ENCODE assay signal across 10 cellular contexts in the genomic region with DNA sequence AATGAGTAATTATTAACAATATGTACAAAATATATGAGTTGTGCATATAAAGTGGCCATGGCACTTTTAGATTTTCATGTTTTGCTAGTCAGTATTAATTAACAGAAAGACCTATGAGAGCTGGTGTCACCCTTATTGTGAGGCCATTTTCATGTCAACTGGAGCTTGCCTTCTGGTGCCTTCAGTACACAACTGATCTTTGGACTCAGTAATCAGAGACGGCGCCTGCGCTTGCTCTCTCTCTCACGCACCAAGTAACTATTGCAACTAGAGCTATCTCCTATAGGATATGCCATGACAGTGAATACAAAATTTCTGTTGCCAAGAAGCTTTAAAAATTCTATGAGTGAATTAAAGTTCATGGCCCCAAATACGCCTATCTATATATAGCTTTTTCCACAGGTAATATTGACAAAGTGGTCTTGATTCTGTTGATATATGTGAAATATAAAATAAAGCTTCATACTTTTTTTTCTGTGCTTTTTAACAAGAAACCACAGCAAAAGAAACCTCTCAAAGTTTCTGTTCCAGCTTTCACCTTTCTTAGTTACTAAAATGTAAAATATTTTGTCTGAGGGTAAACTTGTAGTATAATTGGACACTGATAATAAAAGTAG. TPM values are rescaled to one million over a fixed set of nuclear protein-coding genes. Genes with fewer than 3 reads are reported as not detected.
DNase-seq lines count a peak whose midpoint lies in the region; ATAC-seq and TF ChIP-seq lines count a peak whose summit lies in the region.
"Had no signal": no experiment of that assay in that cellular context is flagged by ENCODE, and none has a peak within 500 bp of the region (broad histone marks: within the 10 kb centered on the region; RNA-seq: fewer than 3 reads in every experiment).

No MANE protein-coding gene starts in this region.

- TF ChIP-seq POLR2A in body of pancreas (IDR thresholded peaks at IDR 0.05) (no peak), testis (IDR thresholded peaks at IDR 0.05) (no peak)

- peak overlapping the region; percentile 97; the same call in 1 of the 2 replicates for H3K4me2 ChIP-seq in MM.1S (ENCODE audit: low read depth, low read length)

- no peak overlapping the region for H2AFZ ChIP-seq in MM.1S (ENCODE audit: low read length)

- DNase-seq in DMS53 treated with DMSO at 0.1 percent for 48 hours (lab: John Stamatoyannopoulos, UW; ENCODE audit: unreplicated experiment) (peak; percentile 38), MM.1S (peak; percentile 4), body of pancreas (peak; percentile 56 to 83 (median 64)), testis (no peak), RKO (ENCODE audit: low spot score) (no peak), dedifferentiated amniotic fluid mesenchymal stem cell (ENCODE audit: extremely low spot score) (no peak)
- DNase-seq: DND-41 had no signal

- ATAC-seq in body of pancreas = no peak
- ATAC-seq in GM21825 (IDR thresholded peaks at IDR 0.05; ENCODE audit: unreplicated experiment) = no peak
- ATAC-seq: stimulated activated effector memory CD8-positive, alpha-beta T cell treated with anti-CD3 and anti-CD28 coated beads, Interleukin-12 subunit alpha, Interleukin-12 subunit beta, amount 100 ng/mL, for 72 hours had no signal

- no peaks in the 10 kb centered on the region for H3K9me3 ChIP-seq in MM.1S (replicated peaks; ENCODE audit: insufficient read depth, low read length)
- H3K9me3 ChIP-seq in body of pancreas = no peaks in the 10 kb centered on the region
- H3K9me3 ChIP-seq in neutrophil = no peaks in the 10 kb centered on the region
- no peaks in the 10 kb centered on the region for H3K9me3 ChIP-seq in testis

- 25 to 38% methylated on average over 5 of the region's 5 CpGs for WGBS in body of pancreas, 2 donors
- 80% methylated on average over 5 of the region's 5 CpGs for WGBS in testis, 2 donors

- no peak for TF ChIP-seq CTCF in MM.1S (IDR thresholded peaks at IDR 0.05; ENCODE audit: low read length)
- TF ChIP-seq CTCF in body of pancreas (IDR thresholded peaks at IDR 0.05) = no peak
- TF ChIP-seq CTCF in neutrophil (IDR thresholded peaks at IDR 0.05) = no peak
- no peak for TF ChIP-seq CTCF in testis (IDR thresholded peaks at IDR 0.05)

- intact Hi-C loops in body of pancreas (cut with DNase I) = loop anchor here (10.0 kb wide), 1 partner anchor 104 kb away; no protein-coding TSS in a partner anchor
- intact Hi-C loops in testis (cut with DNase I; ENCODE audit: low total_unique reads) = loop anchor here (5.0 kb wide), 2 partner anchors 101 to 116 kb away; no protein-coding TSS in a partner anchor

- peaks cover 34% of the 10 kb centered on the region for H4K20me1 ChIP-seq in MM.1S (ENCODE audit: insufficient read depth, low read length)

- no peaks in the 10 kb centered on the region for H3K27me3 ChIP-seq in MM.1S (replicated peaks; ENCODE audit: insufficient read depth, low read length)
- no peaks in the 10 kb centered on the region for H3K27me3 ChIP-seq in body of pancreas
- H3K27me3 ChIP-seq in neutrophil = no peaks in the 10 kb centered on the region
- no peaks in the 10 kb centered on the region for H3K27me3 ChIP-seq in testis

- H3F3A ChIP-seq in MM.1S (ENCODE audit: insufficient read depth, low read length) = peaks cover 42% of the 10 kb centered on the region

- H3K79me2 ChIP-seq in MM.1S (ENCODE audit: low read length) = peaks cover 77% of the 10 kb centered on the region

- H3K4me1 ChIP-seq in MM.1S (ENCODE audit: low read length) (peaks cover 32% of the 10 kb centered on the region), body of pancreas (peaks cover 68% of the 10 kb centered on the region), neutrophil (ENCODE audit: control insufficient read depth in 1 of 2, insufficient read depth in 1 of 2, low read depth in 1 of 2, low read length in 1 of 2) (peaks cover 79 to 81% of the 10 kb centered on the region in 2 experiments), testis (peaks cover 51% of the 10 kb centered on the region)

- H3K27ac ChIP-seq in MM.1S (ENCODE audit: low read length) (no peak overlapping the region), body of pancreas (peak overlapping the region in 3 of 4 donors; percentile 44 to 100 (median 80)), neutrophil (peak overlapping the region; percentile 97), testis (no peak overlapping the region)

- H3K9me2 ChIP-seq in MM.1S (replicated peaks; ENCODE audit: insufficient read depth, low read length) = no peaks in the 10 kb centered on the region

- no peak overlapping the region for H3K9ac ChIP-seq in MM.1S (ENCODE audit: low read length)

- H3K36me3 ChIP-seq in MM.1S (replicated peaks; ENCODE audit: insufficient read depth, low read length) (no peaks in the 10 kb centered on the region), body of pancreas (replicated peaks in 1 of 2; ENCODE audit: insufficient read depth in 1 of 2, low read depth in 2 of 2) (no peaks in the 10 kb centered on the region), neutrophil (no peaks in the 10 kb centered on the region), testis (ENCODE audit: low read depth, missing control alignments) (no peaks in the 10 kb centered on the region)

- no peak overlapping the region for H3K4me3 ChIP-seq in MM.1S (ENCODE audit: low read length)
- H3K4me3 ChIP-seq in body of pancreas = no peak overlapping the region
- H3K4me3 ChIP-seq in neutrophil (ENCODE audit: low read depth in 1 of 2, low read length in 1 of 2) = no peak overlapping the region
- no peak overlapping the region for H3K4me3 ChIP-seq in testis

RNA-seq across cellular contexts. Expression of a gene that starts 2.9 kb away (rescaled TPM):
- total RNA-seq in body of pancreas (1 to 10 TPM; 3.3 to 6.7 TPM), testis (10 to 100 TPM; 41.4 to 41.7 TPM)
- polyA plus RNA-seq in testis (ENCODE audit: insufficient read depth, low read depth, low replicate concordance) = 24.8 TPM

Comparison
In these comparisons a context has a peak if more than half of its experiments do, and no peak if none do; other contexts are left out.
1. DNase-seq: peak in DMS53 treated with DMSO at 0.1 percent for 48 hours (single experiment), MM.1S (single experiment) and body of pancreas (4 of 4); none in testis (single experiment), RKO (single experiment) and dedifferentiated amniotic fluid mesenchymal stem cell (single experiment).
2. H3K27ac ChIP-seq: peak in body of pancreas (3 of 4) and neutrophil (single experiment); none in MM.1S (single experiment) and testis (0 of 2).
3. RNA of a gene that starts 2.9 kb away (total RNA-seq): 41.4 to 41.7 TPM in testis; 3.3 to 6.7 TPM in body of pancreas; every median in the first group is over 4 times any median in the second.